ENCODE assay signal across 15 cellular contexts in the genomic region with DNA sequence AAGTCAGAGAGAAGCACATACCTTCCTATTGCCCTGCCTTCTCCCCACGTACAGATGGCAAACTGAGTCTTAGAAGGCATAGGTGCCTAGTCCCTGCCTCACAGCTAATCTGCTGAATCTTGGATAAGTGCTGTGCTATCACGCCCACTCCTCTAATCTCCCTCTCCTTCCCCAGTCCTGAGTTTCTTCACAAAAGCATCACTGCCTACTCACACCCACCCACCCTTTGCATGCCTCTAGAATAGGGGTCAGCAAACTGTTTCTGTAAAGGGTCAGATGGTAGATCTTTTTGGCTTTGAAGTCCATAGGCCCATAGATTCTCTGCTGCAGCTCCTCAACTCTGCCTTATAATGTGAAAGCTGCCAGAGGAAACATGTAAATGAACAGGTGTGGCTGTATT. TPM values are rescaled to one million over a fixed set of nuclear protein-coding genes. Genes with fewer than 3 reads are reported as not detected.
DNase-seq lines count a peak whose midpoint lies in the region; TF ChIP-seq lines count a peak whose summit lies in the region.
"Had no signal": no experiment of that assay in that cellular context is flagged by ENCODE, and none has a peak within 500 bp of the region (broad histone marks: within the 10 kb centered on the region; RNA-seq: fewer than 3 reads in every experiment).

No MANE protein-coding gene starts in this region.

- no peak overlapping the region for H3K9ac ChIP-seq in neuronal stem cell (ENCODE audit: low read depth, low read length, poor library complexity)
- no peak overlapping the region for H3K9ac ChIP-seq in H9 (ENCODE audit: extremely low read depth, insufficient read length, low read length)
- H3K9ac ChIP-seq in MM.1S (ENCODE audit: low read length) = no peak overlapping the region

- H3K36me3 ChIP-seq in neuronal stem cell (replicated peaks in 1 of 2; ENCODE audit: control insufficient read depth in 2 of 2, insufficient read depth in 2 of 2, low read length in 2 of 2) (no peaks in the 10 kb centered on the region), MM.1S (replicated peaks; ENCODE audit: insufficient read depth, low read length) (no peaks in the 10 kb centered on the region)

- H3K4me3 Mint-ChIP-seq in HFFc6 = no peak overlapping the region
- no peak overlapping the region for H3K4me3 Mint-ChIP-seq in activated T-helper 2 cell treated with anti-CD3 and anti-CD28 coated beads, Interferon-gamma antibody, Interleukin-2, Interleukin-4, amounts not matched to agents 10 μg/mL and 5 μg/mL and 100 μg/mL, durations not matched to agents 14 hours and 24 hours and 36 hours (ENCODE audit: low read depth)
- no peak overlapping the region for H3K4me3 Mint-ChIP-seq in H9
- H3K4me3 Mint-ChIP-seq: effector memory CD8-positive, alpha-beta T cell had no signal

- TF ChIP-seq CTCF in HFFc6 (IDR thresholded peaks at IDR 0.05) = no peak
- no peak for TF ChIP-seq CTCF in H9 (conservative IDR thresholded peaks at IDR 0.05)
- no peak for TF ChIP-seq CTCF in MM.1S (IDR thresholded peaks at IDR 0.05; ENCODE audit: low read length)

- H3K23ac ChIP-seq in neuronal stem cell (ENCODE audit: low read depth, low read length, poor library complexity) = peak overlapping the region; percentile 37
- no peak overlapping the region for H3K23ac ChIP-seq in H9 (ENCODE audit: insufficient read length, low read depth, low read length)

- H3K27me3 Mint-ChIP-seq in HFFc6 (ENCODE audit: insufficient read depth) = no peaks in the 10 kb centered on the region; the same call in none of the 2 replicates
- H3K27me3 Mint-ChIP-seq in activated T-helper 2 cell treated with anti-CD3 and anti-CD28 coated beads, Interferon-gamma antibody, Interleukin-2, Interleukin-4, amounts not matched to agents 10 μg/mL and 5 μg/mL and 100 μg/mL, durations not matched to agents 14 hours and 24 hours and 36 hours (ENCODE audit: low read depth) = no peaks in the 10 kb centered on the region
- no peaks in the 10 kb centered on the region; the same call in 1 of the 2 replicates for H3K27me3 Mint-ChIP-seq in H9 (ENCODE audit: low read depth)
- H3K27me3 Mint-ChIP-seq: effector memory CD8-positive, alpha-beta T cell; IgD-negative memory B cell had no signal

- H3K79me2 ChIP-seq in H9 (ENCODE audit: insufficient read depth, low read length) (no peaks in the 10 kb centered on the region), MM.1S (ENCODE audit: low read length) (no peaks in the 10 kb centered on the region)

- no peak overlapping the region for H3K27ac ChIP-seq in neuronal stem cell (replicated peaks; ENCODE audit: low read length)
- H3K27ac ChIP-seq in H9 (ENCODE audit: insufficient read length, low read depth, low read length) = no peak overlapping the region
- H3K27ac ChIP-seq in MM.1S (ENCODE audit: low read length) = no peak overlapping the region

- H4K91ac ChIP-seq in neuronal stem cell (ENCODE audit: low read depth, low read length, poor library complexity) (no peak overlapping the region), H9 (ENCODE audit: insufficient read length, low read depth, low read length) (no peak overlapping the region)

- H2AK5ac ChIP-seq in neuronal stem cell (ENCODE audit: low read depth, low read length) (no peak overlapping the region), H9 (ENCODE audit: insufficient read length, low read length) (no peak overlapping the region)

- H2BK15ac ChIP-seq in neuronal stem cell (ENCODE audit: low read length) (peak overlapping the region; percentile 35), H9 (ENCODE audit: low read depth, low read length) (no peak overlapping the region)

- no peak overlapping the region for H2BK5ac ChIP-seq in neuronal stem cell (ENCODE audit: low read length)
- H2BK5ac ChIP-seq in H9 (ENCODE audit: insufficient read length, low read length) = no peak overlapping the region

- H3K9me3 Mint-ChIP-seq in HFFc6 (no peaks in the 10 kb centered on the region), H9 (peaks cover 0 to 2% of the 10 kb centered on the region in 2 experiments; a peak in 1 of 5 replicates)
- H3K9me3 Mint-ChIP-seq in activated T-helper 2 cell treated with anti-CD3 and anti-CD28 coated beads, Interferon-gamma antibody, Interleukin-2, Interleukin-4, amounts not matched to agents 10 μg/mL and 5 μg/mL and 100 μg/mL, durations not matched to agents 14 hours and 24 hours and 36 hours = no peaks in the 10 kb centered on the region
- H3K9me3 Mint-ChIP-seq: effector memory CD8-positive, alpha-beta T cell; IgD-negative memory B cell had no signal

- H3K4me2 ChIP-seq in neuronal stem cell (ENCODE audit: insufficient read depth, low read length, poor library complexity, severe bottlenecking) (no peak overlapping the region), H9 (ENCODE audit: insufficient read depth, insufficient read length, low read length) (no peak overlapping the region), MM.1S (ENCODE audit: low read depth, low read length) (no peak overlapping the region)

- H3K4ac ChIP-seq in neuronal stem cell (ENCODE audit: low read length) = no peak overlapping the region
- H3K4ac ChIP-seq in H9 (ENCODE audit: low read depth, low read length) = no peak overlapping the region

- no peaks in the 10 kb centered on the region for H3K23me2 ChIP-seq in H9 (ENCODE audit: insufficient read length, low read depth, low read length, poor library complexity, severe bottlenecking)

- WGBS in neuronal stem cell (ENCODE audit: extremely low coverage in 2 of 2, insufficient read length in 2 of 2, insufficient replicate concordance in 1 of 2), 2 donors = no CpG with 5 or more reads among the region's 2 CpGs
- WGBS in H9 (ENCODE audit: extremely low coverage, insufficient read length, low lambda C conversion rate) = no CpG with 5 or more reads among the region's 2 CpGs

- H3K56ac ChIP-seq in H9 (ENCODE audit: insufficient read length, low read depth, low read length) = no peak overlapping the region

- no peak overlapping the region for H4K8ac ChIP-seq in neuronal stem cell (ENCODE audit: low read depth, low read length)
- no peak overlapping the region for H4K8ac ChIP-seq in H9 (replicated peaks; ENCODE audit: insufficient read length, low read depth, low read length)

- H3K18ac ChIP-seq in neuronal stem cell (ENCODE audit: low read length) = no peak overlapping the region
- H3K18ac ChIP-seq in H9 (ENCODE audit: insufficient read length, low read depth, low read length) = no peak overlapping the region

- H3K4me3 ChIP-seq in neuronal stem cell (ENCODE audit: low read length in 2 of 2) (no peak overlapping the region), MM.1S (ENCODE audit: low read length) (no peak overlapping the region)

- H3K9me2 ChIP-seq in MM.1S (replicated peaks; ENCODE audit: insufficient read depth, low read length) = no peaks in the 10 kb centered on the region

- H3K27me3 ChIP-seq in neuronal stem cell (ENCODE audit: control insufficient read depth in 3 of 3, insufficient read depth in 3 of 3, low read depth in 1 of 3, low read length in 3 of 3) = no peaks in the 10 kb centered on the region
- no peaks in the 10 kb centered on the region for H3K27me3 ChIP-seq in H9 (ENCODE audit: insufficient read depth, low read length)
- no peaks in the 10 kb centered on the region for H3K27me3 ChIP-seq in MM.1S (replicated peaks; ENCODE audit: insufficient read depth, low read length)

- H2BK20ac ChIP-seq in H9 (ENCODE audit: low read depth, low read length, poor library complexity, severe bottlenecking) = no peak overlapping the region

- H3F3A ChIP-seq in MM.1S (ENCODE audit: insufficient read depth, low read length) = peaks cover 6% of the 10 kb centered on the region; the same call in 1 of the 2 replicates

- H3K27ac Mint-ChIP-seq in HFFc6 (peak overlapping the region; percentile 97; the same call in 1 of the 2 replicates), H9 (peak overlapping the region in 1 of 3 experiments; percentile 7; a peak in 1 of 7 replicates)
- peak overlapping the region; percentile 13 for H3K27ac Mint-ChIP-seq in activated T-helper 2 cell treated with anti-CD3 and anti-CD28 coated beads, Interferon-gamma antibody, Interleukin-2, Interleukin-4, amounts not matched to agents 10 μg/mL and 5 μg/mL and 100 μg/mL, durations not matched to agents 14 hours and 24 hours and 36 hours
- H3K27ac Mint-ChIP-seq: IgD-negative memory B cell had no signal

- no peak overlapping the region for H2AFZ ChIP-seq in neuronal stem cell (ENCODE audit: low read length)
- H2AFZ ChIP-seq in H9 (ENCODE audit: low read length) = no peak overlapping the region
- H2AFZ ChIP-seq in MM.1S (ENCODE audit: low read length) = no peak overlapping the region

- H4K20me1 ChIP-seq in H9 (ENCODE audit: control insufficient read depth, insufficient read depth, insufficient read length) = no peaks in the 10 kb centered on the region
- no peaks in the 10 kb centered on the region for H4K20me1 ChIP-seq in MM.1S (ENCODE audit: insufficient read depth, low read length)

- no peak overlapping the region for H3K14ac ChIP-seq in neuronal stem cell (ENCODE audit: low read length)
- H3K14ac ChIP-seq in H9 (ENCODE audit: insufficient read depth, low read length) = no peak overlapping the region

- H3K79me1 ChIP-seq in neuronal stem cell (ENCODE audit: low read depth, low read length) (no peaks in the 10 kb centered on the region), H9 (ENCODE audit: insufficient read depth, low read depth, low read length, poor library complexity, severe bottlenecking) (no peaks in the 10 kb centered on the region)

- H2BK12ac ChIP-seq in neuronal stem cell (ENCODE audit: low read length) (peak overlapping the region; percentile 31), H9 (ENCODE audit: insufficient read length, low read depth, low read length) (no peak overlapping the region)

- no peak overlapping the region for H4K5ac ChIP-seq in H9 (ENCODE audit: insufficient read length, low read depth, low read length)

- H3K9me3 ChIP-seq in neuronal stem cell (replicated peaks in 1 of 2; ENCODE audit: control insufficient read depth in 2 of 2, insufficient read depth in 1 of 2, low read depth in 1 of 2, low read length in 2 of 2) = no peaks in the 10 kb centered on the region
- no peaks in the 10 kb centered on the region for H3K9me3 ChIP-seq in H9 (ENCODE audit: control insufficient read depth, low read depth, low read length)
- H3K9me3 ChIP-seq in MM.1S (replicated peaks; ENCODE audit: insufficient read depth, low read length) = no peaks in the 10 kb centered on the region

- peak; percentile 10 for DNase-seq in activated effector memory CD4-positive, alpha-beta T cell treated with anti-CD3 and anti-CD28 coated beads, Interleukin-2, amount 50 U/mL, for 16 hours
- DNase-seq in activated effector memory CD4-positive, alpha-beta T cell treated with Interleukin-2 at 50 U/mL for 16 hours = no peak
- no peak for DNase-seq in HFFc6
- DNase-seq in activated T-helper 2 cell treated with anti-CD3 and anti-CD28 coated beads, Interferon-gamma antibody, Interleukin-2, Interleukin-4, amounts not matched to agents 10 μg/mL and 5 μg/mL and 100 μg/mL, durations not matched to agents 14 hours and 24 hours and 36 hours (ENCODE audit: low spot score) = no peak
- no peak for DNase-seq in neuronal stem cell (ENCODE audit: low spot score)
- DNase-seq in H9 = no peak
- no peak for DNase-seq in iPS-NIHi7 (ENCODE audit: extremely low spot score)
- no peak for DNase-seq in MM.1S
- DNase-seq: DMS153; effector memory CD8-positive, alpha-beta T cell; left ventricle myocardium superior; NCI-H1092 treated with DMSO at 0.1 percent for 48 hours; NCI-H2171 treated with DMSO at 0.1 percent for 48 hours; SHP77 had no signal

- intact Hi-C loops in activated T-helper 2 cell treated with anti-CD3 and anti-CD28 coated beads, Interferon-gamma antibody, Interleukin-2, Interleukin-4, amounts not matched to agents 10 μg/mL and 5 μg/mL and 100 μg/mL, durations not matched to agents 14 hours and 24 hours and 36 hours (cut with micrococcal nuclease) = loop anchor here (2.0 kb wide), 1 partner anchor 35 kb away; no protein-coding TSS in a partner anchor

- peaks cover 43% of the 10 kb centered on the region for H3K4me1 Mint-ChIP-seq in HFFc6 (ENCODE audit: low read depth)
- H3K4me1 Mint-ChIP-seq in activated T-helper 2 cell treated with anti-CD3 and anti-CD28 coated beads, Interferon-gamma antibody, Interleukin-2, Interleukin-4, amounts not matched to agents 10 μg/mL and 5 μg/mL and 100 μg/mL, durations not matched to agents 14 hours and 24 hours and 36 hours (ENCODE audit: low read depth) = peaks cover 38% of the 10 kb centered on the region
- peaks cover 22 to 29% of the 10 kb centered on the region in 2 experiments for H3K4me1 Mint-ChIP-seq in H9

- H2BK120ac ChIP-seq in neuronal stem cell (ENCODE audit: low read depth, low read length) (no peak overlapping the region), H9 (ENCODE audit: low read depth, low read length, poor library complexity, severe bottlenecking) (no peak overlapping the region)

- H3K4me1 ChIP-seq in neuronal stem cell (ENCODE audit: control insufficient read depth in 2 of 2, insufficient read depth in 1 of 2, low read depth in 1 of 2, low read length in 2 of 2) (peaks cover 4 to 15% of the 10 kb centered on the region in 2 donors), H9 (ENCODE audit: insufficient read depth, low read length) (peaks cover 7% of the 10 kb centered on the region; the same call in 1 of the 2 replicates), MM.1S (ENCODE audit: low read length) (peaks cover 12% of the 10 kb centered on the region)

- no peak overlapping the region for H3T11ph ChIP-seq in H9 (ENCODE audit: low read length)

- no peaks in the 10 kb centered on the region for H3K36me3 Mint-ChIP-seq in HFFc6 (ENCODE audit: low read depth)
- no peaks in the 10 kb centered on the region for H3K36me3 Mint-ChIP-seq in activated T-helper 2 cell treated with anti-CD3 and anti-CD28 coated beads, Interferon-gamma antibody, Interleukin-2, Interleukin-4, amounts not matched to agents 10 μg/mL and 5 μg/mL and 100 μg/mL, durations not matched to agents 14 hours and 24 hours and 36 hours (ENCODE audit: low read depth)
- no peaks in the 10 kb centered on the region for H3K36me3 Mint-ChIP-seq in H9 (ENCODE audit: insufficient read depth in 1 of 3, low read depth in 3 of 3)
- H3K36me3 Mint-ChIP-seq: IgD-negative memory B cell had no signal

RNA-seq across cellular contexts. Expression of gene JADE2, which starts 23.2 kb away (rescaled TPM):
- 10 to 100 TPM; 32.8 to 41.0 (median 39.6) TPM for total RNA-seq in HFFc6 (2021; fragmentation: NEBNext Ultra II Directional; extraction: Animal tissue kit (Norgen Biotek cat#: 25700))
- total RNA-seq in activated T-helper 2 cell treated with anti-CD3 and anti-CD28 coated beads, Interferon-gamma antibody, Interleukin-2, Interleukin-4, amounts not matched to agents 10 μg/mL and 5 μg/mL and 100 μg/mL, durations not matched to agents 14 hours and 24 hours and 36 hours = 76.8 and 81.2 TPM in 2 replicates
- 1.5 TPM for polyA plus RNA-seq in neuronal stem cell (2013, experiment 1 of 2)
- 1.3 TPM for polyA plus RNA-seq in neuronal stem cell (2013, experiment 2 of 2)
- total RNA-seq in H9 (2021) = 99.7 and 101 TPM in 2 replicates
